1 cellular context compared by ENCODE assay signal in the genomic region with DNA sequence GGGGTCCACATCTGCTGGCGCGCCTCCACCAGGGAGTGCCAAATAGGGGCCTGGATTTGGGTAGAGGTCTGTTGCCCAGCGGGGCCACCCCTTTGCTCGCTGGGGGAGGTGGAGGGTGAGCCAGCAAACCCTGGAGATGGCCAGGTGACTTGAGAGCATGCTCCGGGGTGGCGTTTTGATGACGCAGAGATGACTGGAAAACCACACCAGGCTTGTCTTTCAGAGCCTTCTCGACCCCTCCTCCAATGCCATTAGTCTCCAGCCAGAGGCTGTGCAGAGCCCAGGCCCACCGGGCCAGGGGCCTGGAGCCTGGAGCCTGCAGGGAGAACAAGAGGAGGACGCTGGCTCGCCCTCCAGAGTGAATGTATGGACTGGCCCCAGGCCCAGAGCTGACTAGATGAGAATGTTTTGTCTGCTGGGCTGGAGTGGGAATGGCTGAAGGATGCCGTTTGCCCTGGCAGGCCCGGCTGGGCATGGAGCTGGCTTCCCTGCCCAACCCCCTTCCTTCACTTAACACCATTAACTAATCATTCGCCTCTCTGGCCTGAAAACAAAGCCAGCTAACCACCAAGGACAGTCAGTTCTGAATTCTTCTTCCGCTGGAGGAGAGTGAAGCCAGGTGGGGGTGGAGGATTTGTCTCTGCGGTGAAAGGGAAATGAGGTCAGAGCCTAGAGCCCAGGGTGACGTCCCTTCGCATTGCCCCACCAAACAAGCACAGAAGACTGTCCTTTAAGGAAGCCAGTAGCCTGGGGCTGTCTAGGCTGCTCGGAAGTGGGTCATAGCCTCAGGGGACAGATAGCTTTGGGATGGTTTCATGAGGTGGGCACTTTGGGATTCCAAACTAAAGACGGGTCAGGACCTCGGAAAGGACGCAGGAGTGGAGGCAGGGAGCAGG.
TF ChIP-seq lines count a peak whose summit lies in the region.

No MANE protein-coding gene starts in this region.

TF ChIP-seq in K562, 482 proteins besides CTCF, POLR2A, EP300 and RAD21 (continued from another document and continues in another):
- TF ChIP-seq, protein P1, sequence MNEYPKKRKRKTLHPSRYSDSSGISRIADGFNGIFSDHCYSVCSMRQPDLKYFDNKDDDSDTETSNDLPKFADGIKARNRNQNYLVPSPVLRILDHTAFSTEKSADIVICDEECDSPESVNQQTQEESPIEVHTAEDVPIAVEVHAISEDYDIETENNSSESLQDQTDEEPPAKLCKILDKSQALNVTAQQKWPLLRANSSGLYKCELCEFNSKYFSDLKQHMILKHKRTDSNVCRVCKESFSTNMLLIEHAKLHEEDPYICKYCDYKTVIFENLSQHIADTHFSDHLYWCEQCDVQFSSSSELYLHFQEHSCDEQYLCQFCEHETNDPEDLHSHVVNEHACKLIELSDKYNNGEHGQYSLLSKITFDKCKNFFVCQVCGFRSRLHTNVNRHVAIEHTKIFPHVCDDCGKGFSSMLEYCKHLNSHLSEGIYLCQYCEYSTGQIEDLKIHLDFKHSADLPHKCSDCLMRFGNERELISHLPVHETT (CRISPR knock-in tag; conservative IDR thresholded peaks at IDR 0.05 in 1 of 2, IDR thresholded peaks at IDR 0.05 in 1 of 2) = 0 out of 4 replicates have a peak, but pooled peaks of 1 of the 2 experiments have one; percentile 27
- TF ChIP-seq, protein P2, sequence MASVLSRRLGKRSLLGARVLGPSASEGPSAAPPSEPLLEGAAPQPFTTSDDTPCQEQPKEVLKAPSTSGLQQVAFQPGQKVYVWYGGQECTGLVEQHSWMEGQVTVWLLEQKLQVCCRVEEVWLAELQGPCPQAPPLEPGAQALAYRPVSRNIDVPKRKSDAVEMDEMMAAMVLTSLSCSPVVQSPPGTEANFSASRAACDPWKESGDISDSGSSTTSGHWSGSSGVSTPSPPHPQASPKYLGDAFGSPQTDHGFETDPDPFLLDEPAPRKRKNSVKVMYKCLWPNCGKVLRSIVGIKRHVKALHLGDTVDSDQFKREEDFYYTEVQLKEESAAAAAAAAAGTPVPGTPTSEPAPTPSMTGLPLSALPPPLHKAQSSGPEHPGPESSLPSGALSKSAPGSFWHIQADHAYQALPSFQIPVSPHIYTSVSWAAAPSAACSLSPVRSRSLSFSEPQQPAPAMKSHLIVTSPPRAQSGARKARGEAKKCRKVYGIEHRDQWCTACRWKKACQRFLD (CRISPR knock-in tag; IDR thresholded peaks at IDR 0.05) = peak; percentile 17; the same call in 1 of the 2 replicates
- no peak for TF ChIP-seq ZNF431 (CRISPR knock-in tag; IDR thresholded peaks at IDR 0.05)
- no peak for TF ChIP-seq ETS2 (tag; IDR thresholded peaks at IDR 0.05; ENCODE audit: borderline replicate concordance, poor library complexity, severe bottlenecking)
- TF ChIP-seq ZNF263 (CRISPR knock-in tag; IDR thresholded peaks at IDR 0.05; ENCODE audit: borderline replicate concordance) = peak; percentile 78
- TF ChIP-seq PHF20 (IDR thresholded peaks at IDR 0.05; ENCODE audit: partially characterized antibody) = peak; percentile 46
- 0 out of 2 replicates have a peak, but pooled peaks have one; percentile 13 for TF ChIP-seq EGR1 (conservative IDR thresholded peaks at IDR 0.05)
- TF ChIP-seq CHCHD3 (CRISPR knock-in tag; IDR thresholded peaks at IDR 0.05) = no peak
- 0 out of 2 replicates have a peak, but pooled peaks have one; percentile 24 for TF ChIP-seq SREBF1 (IDR thresholded peaks at IDR 0.05; ENCODE audit: borderline replicate concordance, low read depth, low read length)
- TF ChIP-seq LEF1 (IDR thresholded peaks at IDR 0.05) = peak; percentile 27
- TF ChIP-seq GATAD2A (IDR thresholded peaks at IDR 0.05) = peak; percentile 29; the same call in 1 of the 2 replicates
- TF ChIP-seq POLR2AphosphoS5 (IDR thresholded peaks at IDR 0.05; ENCODE audit: control insufficient read depth, insufficient read depth, low read depth, low read length) = peak; percentile 84; the same call in 1 of the 2 replicates
- peak; percentile 44; the same call in 1 of the 2 replicates for TF ChIP-seq MTA3 (IDR thresholded peaks at IDR 0.05; ENCODE audit: borderline replicate concordance)
- no peak for TF ChIP-seq RFX1 (IDR thresholded peaks at IDR 0.05)
- peak; percentile 92 for TF ChIP-seq KDM5B (IDR thresholded peaks at IDR 0.05; ENCODE audit: insufficient replicate concordance, low read depth, low read length)
- no peak for TF ChIP-seq ZNF518B (CRISPR knock-in tag; IDR thresholded peaks at IDR 0.05)
- TF ChIP-seq PCBP2 (IDR thresholded peaks at IDR 0.05; ENCODE audit: low read depth, low read length, poor library complexity, severe bottlenecking) = no peak
- TF ChIP-seq, protein P3, sequence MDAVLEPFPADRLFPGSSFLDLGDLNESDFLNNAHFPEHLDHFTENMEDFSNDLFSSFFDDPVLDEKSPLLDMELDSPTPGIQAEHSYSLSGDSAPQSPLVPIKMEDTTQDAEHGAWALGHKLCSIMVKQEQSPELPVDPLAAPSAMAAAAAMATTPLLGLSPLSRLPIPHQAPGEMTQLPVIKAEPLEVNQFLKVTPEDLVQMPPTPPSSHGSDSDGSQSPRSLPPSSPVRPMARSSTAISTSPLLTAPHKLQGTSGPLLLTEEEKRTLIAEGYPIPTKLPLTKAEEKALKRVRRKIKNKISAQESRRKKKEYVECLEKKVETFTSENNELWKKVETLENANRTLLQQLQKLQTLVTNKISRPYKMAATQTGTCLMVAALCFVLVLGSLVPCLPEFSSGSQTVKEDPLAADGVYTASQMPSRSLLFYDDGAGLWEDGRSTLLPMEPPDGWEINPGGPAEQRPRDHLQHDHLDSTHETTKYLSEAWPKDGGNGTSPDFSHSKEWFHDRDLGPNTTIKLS (IDR thresholded peaks at IDR 0.05; ENCODE audit: borderline replicate concordance, low read depth) = no peak
- TF ChIP-seq PHF8 (IDR thresholded peaks at IDR 0.05; ENCODE audit: borderline replicate concordance, low read length) = peak; percentile 61; the same call in 1 of the 2 replicates
- peak in 1 of 2 experiments; percentile 52; a peak in 1 of 4 replicates for TF ChIP-seq UBTF (IDR thresholded peaks at IDR 0.05; ENCODE audit: borderline replicate concordance in 1 of 2, low read depth in 2 of 2, low read length in 2 of 2)
- TF ChIP-seq HLTF (IDR thresholded peaks at IDR 0.05) = no peak
- TF ChIP-seq DPF2 (IDR thresholded peaks at IDR 0.05) = peak; percentile 24
- TF ChIP-seq NCOA1 (IDR thresholded peaks at IDR 0.05; ENCODE audit: low read depth) = peak; percentile 70
- 0 out of 2 replicates have a peak, but pooled peaks have one; percentile 21 for TF ChIP-seq SPI1 (IDR thresholded peaks at IDR 0.05; ENCODE audit: borderline replicate concordance, low read depth, low read length)
- TF ChIP-seq, protein P4, sequence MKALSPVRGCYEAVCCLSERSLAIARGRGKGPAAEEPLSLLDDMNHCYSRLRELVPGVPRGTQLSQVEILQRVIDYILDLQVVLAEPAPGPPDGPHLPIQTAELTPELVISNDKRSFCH (CRISPR knock-in tag; IDR thresholded peaks at IDR 0.05) = no peak
- TF ChIP-seq, protein P4 (tag; IDR thresholded peaks at IDR 0.05) = no peak
- peak; percentile 72; the same call in 1 of the 2 replicates for TF ChIP-seq HMBOX1 (IDR thresholded peaks at IDR 0.05)
- TF ChIP-seq, protein P5, sequence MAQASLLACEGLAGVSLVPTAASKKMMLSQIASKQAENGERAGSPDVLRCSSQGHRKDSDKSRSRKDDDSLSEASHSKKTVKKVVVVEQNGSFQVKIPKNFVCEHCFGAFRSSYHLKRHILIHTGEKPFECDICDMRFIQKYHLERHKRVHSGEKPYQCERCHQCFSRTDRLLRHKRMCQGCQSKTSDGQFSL (CRISPR knock-in tag; IDR thresholded peaks at IDR 0.05) = peak; percentile 71; the same call in 1 of the 2 replicates
- TF ChIP-seq, protein P5 (tag; IDR thresholded peaks at IDR 0.05) = no peak
- 0 out of 2 replicates have a peak, but pooled peaks have one; percentile 53 for TF ChIP-seq ESRRA (IDR thresholded peaks at IDR 0.05; ENCODE audit: borderline replicate concordance, low read depth)
- 0 out of 4 replicates have a peak, but pooled peaks of 1 of the 2 experiments have one; percentile 36 for TF ChIP-seq SIN3A (IDR thresholded peaks at IDR 0.05; ENCODE audit: borderline replicate concordance in 2 of 2, control insufficient read depth in 1 of 2, low read depth in 2 of 2, low read length in 2 of 2)
- TF ChIP-seq POLR2B (IDR thresholded peaks at IDR 0.05; ENCODE audit: low read depth, partially characterized antibody) = peak; percentile 87
- TF ChIP-seq MAZ (CRISPR knock-in tag; conservative IDR thresholded peaks at IDR 0.05 in 1 of 2, IDR thresholded peaks at IDR 0.05 in 1 of 2) = peak in 1 of 2 experiments; percentile 52; a peak in 2 of 4 replicates
- TF ChIP-seq ETV1 (tag; conservative IDR thresholded peaks at IDR 0.05; ENCODE audit: low read depth) = peak; percentile 78
